1 cellular context compared by ENCODE assay signal in genomic region chr2:20446917-20447436, GRCh38.
TF ChIP-seq lines count a peak whose summit lies in the region.

RHOB (plus strand) TSS chr2:20447074; CDS start chr2:20447466, 392 bp downstream.

TF ChIP-seq in HCT116, 20 proteins besides CTCF, POLR2A, EP300 and RAD21 (continued from another document):
- TF ChIP-seq MAX (IDR thresholded peaks at IDR 0.05) = peak; percentile 40
- TF ChIP-seq SP1 (IDR thresholded peaks at IDR 0.05; ENCODE audit: low read depth) = peak; percentile 82
- TF ChIP-seq POLR2AphosphoS5 (IDR thresholded peaks at IDR 0.05; ENCODE audit: low read depth, low read length) = peak; percentile 100
- TF ChIP-seq ELF1 (IDR thresholded peaks at IDR 0.05; ENCODE audit: borderline replicate concordance, low read depth) = no peak
- TF ChIP-seq ZNF274 (IDR thresholded peaks at IDR 0.05; ENCODE audit: low read depth, low read length) = no peak
